ENCODE assay signal across 8 cellular contexts in the genomic region with DNA sequence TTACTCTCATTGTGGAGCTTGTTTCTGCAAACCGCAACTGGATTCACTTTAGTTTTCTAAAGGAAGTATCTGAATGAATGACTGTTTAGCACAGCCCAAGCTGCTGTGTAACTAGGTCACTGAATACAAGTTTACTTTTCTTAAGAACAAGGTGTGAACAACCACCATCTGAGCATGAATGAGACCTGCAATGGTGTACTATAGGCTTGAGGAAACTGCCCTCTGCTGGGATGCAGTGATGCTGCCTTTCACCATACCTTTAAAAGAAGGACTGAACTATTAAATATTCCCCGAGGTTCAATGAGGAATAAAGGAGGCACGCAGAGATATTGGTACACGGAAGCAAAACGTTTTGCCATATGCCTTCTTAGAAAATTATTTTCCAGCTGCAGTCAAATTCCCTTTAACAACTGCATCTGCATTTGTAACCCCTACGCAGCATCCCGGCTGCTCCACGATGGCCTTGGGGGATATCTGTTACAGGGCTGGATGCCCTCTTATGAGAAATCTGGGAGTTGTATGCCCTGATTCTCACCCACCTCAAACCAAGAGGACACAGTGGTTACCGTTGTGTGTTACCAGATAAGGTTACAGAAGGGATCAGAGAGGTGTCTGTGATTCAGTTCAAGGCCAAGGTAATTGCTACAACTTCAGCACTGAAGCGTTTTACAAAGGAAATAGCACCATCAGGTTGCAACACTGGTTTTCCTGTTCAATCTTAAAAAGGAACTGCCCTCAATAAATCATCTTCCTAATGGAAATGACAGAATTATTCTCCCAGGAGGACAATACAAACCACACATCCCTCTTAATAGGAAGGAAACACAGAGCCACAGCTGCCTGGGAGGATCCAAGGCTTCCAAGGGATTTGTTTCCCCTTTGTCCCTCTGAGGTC.
DNase-seq lines count a peak whose midpoint lies in the region; ATAC-seq, FAIRE-seq and TF ChIP-seq lines count a peak whose summit lies in the region.

No MANE protein-coding gene starts in this region.

- H4K91ac ChIP-seq in H1 (replicated peaks; ENCODE audit: insufficient read length, low read length), result no peak overlapping the region

- H3K4ac ChIP-seq in H1 (replicated peaks; ENCODE audit: insufficient read length, low read depth, low read length), result no peak overlapping the region

- CTCF ChIA-PET in H1 (lab: Charles Lee; ENCODE audit: partially characterized antibody) (interaction anchor here (0.7 to 2.1 kb wide), 8 partner anchors 8 to 223 kb away, joined by 3 to 11 read pairs (median 4); no protein-coding TSS in a partner anchor), HEK293T (lab: Yijun Ruan, JAX) (interaction anchor here (1.3 kb wide), 1 partner anchor 224 kb away, joined by 4 read pairs; no protein-coding TSS in a partner anchor)
- CTCF ChIA-PET in activated CD4-positive, alpha-beta T cell treated with anti-CD3 and anti-CD28 coated beads, Interleukin-2, amount 10 ng/mL, durations not matched to agents 7 days and 5 days (lab: Charles Lee), result interaction anchor here (1.2 kb wide), 1 partner anchor 224 kb away, joined by 3 read pairs; no protein-coding TSS in a partner anchor

- H3K4me3 Mint-ChIP-seq in nephron, result no peak overlapping the region
- H3K4me3 Mint-ChIP-seq in activated CD4-positive, alpha-beta T cell treated with anti-CD3 and anti-CD28 coated beads, Interleukin-2, amount 10 ng/mL, durations not matched to agents 7 days and 5 days, result no peak overlapping the region

- ATAC-seq in GM18861 (IDR thresholded peaks at IDR 0.05; ENCODE audit: unreplicated experiment), result no peak
- no peak for ATAC-seq in GM19324 (IDR thresholded peaks at IDR 0.05; ENCODE audit: low FRiP score, unreplicated experiment)

- POLR2A ChIA-PET in H1 (lab: Charles Lee; ENCODE audit: partially characterized antibody), result interaction anchor here (0.7 kb wide), 1 partner anchor 195 kb away, joined by 3 read pairs; no protein-coding TSS in a partner anchor
- POLR2A ChIA-PET in HEK293T (lab: Yijun Ruan, JAX), result no interaction called here
- POLR2A ChIA-PET in activated CD4-positive, alpha-beta T cell treated with anti-CD3 and anti-CD28 coated beads, Interleukin-2, amount 10 ng/mL, durations not matched to agents 7 days and 5 days (lab: Charles Lee), result no interaction called here

- H2AFZ ChIP-seq in H1 (ENCODE audit: low read length), result 0 out of 2 replicates have a peak overlapping the region, but pooled peaks have one; percentile 43

- H2BK15ac ChIP-seq in H1 (ENCODE audit: low read length), result no peak overlapping the region

- DNase-seq in GM03348 (ENCODE audit: low spot score) (peak; percentile 39), H1 (ENCODE audit: low read depth in 1 of 2, low spot score in 2 of 2) (peak in 1 of 2 experiments; percentile 5), HEK293T (ENCODE audit: extremely low spot score) (no peak)
- DNase-seq in activated CD4-positive, alpha-beta T cell treated with anti-CD3 and anti-CD28 coated beads, Interleukin-2, amount 10 ng/mL, durations not matched to agents 7 days and 5 days, result no peak

- no peak overlapping the region for H3K23ac ChIP-seq in H1 (ENCODE audit: insufficient read length)

- H3K27me3 Mint-ChIP-seq in nephron (ENCODE audit: low read depth), result no peaks in the 10 kb centered on the region
- H3K27me3 Mint-ChIP-seq in activated CD4-positive, alpha-beta T cell treated with anti-CD3 and anti-CD28 coated beads, Interleukin-2, amount 10 ng/mL, durations not matched to agents 7 days and 5 days, result peaks cover 4% of the 10 kb centered on the region

- H3K36me3 Mint-ChIP-seq in nephron (ENCODE audit: low read depth), result no peaks in the 10 kb centered on the region
- H3K36me3 Mint-ChIP-seq in activated CD4-positive, alpha-beta T cell treated with anti-CD3 and anti-CD28 coated beads, Interleukin-2, amount 10 ng/mL, durations not matched to agents 7 days and 5 days (ENCODE audit: low read depth), result no peaks in the 10 kb centered on the region

- no peak overlapping the region for H2BK12ac ChIP-seq in H1 (ENCODE audit: low read depth, low read length)

- no peak overlapping the region for H2AK5ac ChIP-seq in H1 (ENCODE audit: low read depth, low read length)

- no peak overlapping the region for H3K4me2 ChIP-seq in H1 (ENCODE audit: insufficient read depth in 1 of 2, low read depth in 2 of 2, low read length in 2 of 2)

- H3K27ac Mint-ChIP-seq in nephron, result peak overlapping the region; percentile 33 to 60 (median 54)
- H3K27ac Mint-ChIP-seq in activated CD4-positive, alpha-beta T cell treated with anti-CD3 and anti-CD28 coated beads, Interleukin-2, amount 10 ng/mL, durations not matched to agents 7 days and 5 days, result no peak overlapping the region

- no peak overlapping the region for H3K9ac ChIP-seq in H1 (replicated peaks in 1 of 4; ENCODE audit: extremely low read depth in 1 of 4, low read depth in 3 of 4, low read length in 3 of 4)

- 0 out of 7 replicates have a peak, but pooled peaks cover 0 to under 1% (median 0%) of the 10 kb centered on the region in 4 experiments for H3K4me1 ChIP-seq in H1 (replicated peaks in 1 of 4; ENCODE audit: control insufficient read depth in 3 of 4, insufficient read depth in 4 of 4, low read length in 3 of 4)

- H2BK20ac ChIP-seq in H1 (ENCODE audit: low read length), result no peak overlapping the region

- H3K23me2 ChIP-seq in H1 (ENCODE audit: low read depth, low read length), result no peaks in the 10 kb centered on the region

- H2BK120ac ChIP-seq in H1 (replicated peaks; ENCODE audit: low read depth, low read length), result no peak overlapping the region

- no peak overlapping the region for H3K4me3 ChIP-seq in H1 (ENCODE audit: extremely low read depth in 1 of 4, insufficient read depth in 2 of 4, low read depth in 3 of 4, low read length in 4 of 4)

- H4K20me1 ChIP-seq in H1 (replicated peaks in 1 of 2; ENCODE audit: control insufficient read depth in 1 of 2, insufficient read depth in 2 of 2, low read length in 2 of 2), result no peaks in the 10 kb centered on the region

- H3K56ac ChIP-seq in H1 (replicated peaks; ENCODE audit: insufficient read length, low read depth, low read length), result no peak overlapping the region

- no peak overlapping the region for H3K27ac ChIP-seq in H1 (ENCODE audit: low read depth, low read length)

- H3K27me3 ChIP-seq in H1 (replicated peaks in 1 of 4; ENCODE audit: control insufficient read depth in 3 of 4, extremely low read depth in 1 of 4, insufficient read depth in 3 of 4, low read length in 3 of 4), result peaks cover 0 to 1% (median 0%) of the 10 kb centered on the region in 4 experiments; a peak in 1 of 7 replicates

- TF ChIP-seq POLR2A in H1 (IDR thresholded peaks at IDR 0.05; ENCODE audit: control extremely low read depth in 1 of 2, low read depth in 2 of 2, low read length in 2 of 2), result no peak

- no peak overlapping the region for H2BK5ac ChIP-seq in H1 (ENCODE audit: low read depth, low read length)

- no peak overlapping the region for H4K8ac ChIP-seq in H1 (ENCODE audit: extremely low read depth, insufficient read depth, low read length)

- H4K5ac ChIP-seq in H1 (ENCODE audit: insufficient read length, low read depth, low read length), result no peak overlapping the region

- peak; percentile 73 for TF ChIP-seq RAD21 in H1 (IDR thresholded peaks at IDR 0.05 in 1 of 2, conservative IDR thresholded peaks at IDR 0.05 in 1 of 2; ENCODE audit: low read depth in 2 of 2, low read length in 2 of 2)

- H3K9me3 Mint-ChIP-seq in nephron, result no peaks in the 10 kb centered on the region
- H3K9me3 Mint-ChIP-seq in activated CD4-positive, alpha-beta T cell treated with anti-CD3 and anti-CD28 coated beads, Interleukin-2, amount 10 ng/mL, durations not matched to agents 7 days and 5 days, result no peaks in the 10 kb centered on the region

- no peak overlapping the region for H3K14ac ChIP-seq in H1 (ENCODE audit: insufficient read length)

- H3K9me3 ChIP-seq in H1 (ENCODE audit: insufficient read depth in 2 of 2, low read depth in 1 of 2, low read length in 1 of 2), result no peaks in the 10 kb centered on the region

- FAIRE-seq in H1 (lab: Jason Lieb, UNC), result peak; percentile 76

- H3K79me1 ChIP-seq in H1 (ENCODE audit: low read depth, low read length), result no peaks in the 10 kb centered on the region

- no peak overlapping the region for H3K18ac ChIP-seq in H1 (ENCODE audit: extremely low read depth, low read length)

- WGBS in H1 (ENCODE audit: extremely low coverage in 1 of 2, insufficient coverage in 1 of 2, insufficient read length in 1 of 2, insufficient replicate concordance in 2 of 2, low coverage in 1 of 2, low lambda C conversion rate in 2 of 2, missing lambda C conversion rate in 1 of 2), 2 experiments, result 77% methylated on average over 10 of the region's 10 CpGs; no CpG with 5 or more reads in 1 of the 2 experiments

- H3K4me1 Mint-ChIP-seq in nephron, result peaks cover 11% of the 10 kb centered on the region
- no peaks in the 10 kb centered on the region for H3K4me1 Mint-ChIP-seq in activated CD4-positive, alpha-beta T cell treated with anti-CD3 and anti-CD28 coated beads, Interleukin-2, amount 10 ng/mL, durations not matched to agents 7 days and 5 days

- H3K36me3 ChIP-seq in H1 (ENCODE audit: control insufficient read depth in 2 of 4, insufficient read depth in 4 of 4, low read length in 3 of 4), result no peaks in the 10 kb centered on the region

- no peaks in the 10 kb centered on the region for H3K79me2 ChIP-seq in H1 (ENCODE audit: control insufficient read depth in 1 of 2, insufficient read depth in 2 of 2, low read length in 2 of 2)

- peak; percentile 52 for TF ChIP-seq CTCF in LNCAP (IDR thresholded peaks at IDR 0.05)
- peak in 2 of 3 experiments; percentile 43 to 66; a peak in 2 of 4 replicates for TF ChIP-seq CTCF in H1 (IDR thresholded peaks at IDR 0.05; ENCODE audit: control extremely low read depth in 1 of 3, insufficient read depth in 1 of 3, low read depth in 1 of 3, low read length in 3 of 3)
- TF ChIP-seq CTCF in nephron (IDR thresholded peaks at IDR 0.05; ENCODE audit: unreplicated experiment in 3 of 3), result peak; percentile 54 to 62 (median 57)

- TF ChIP-seq EP300 in H1 (IDR thresholded peaks at IDR 0.05; ENCODE audit: borderline replicate concordance in 1 of 2, low read depth in 2 of 2, low read length in 2 of 2), result no peak

TF ChIP-seq in H1, 55 proteins besides CTCF, POLR2A, EP300 and RAD21:
- no peak for TF ChIP-seq HDAC2 (IDR thresholded peaks at IDR 0.05; ENCODE audit: borderline replicate concordance in 1 of 2, low read depth in 2 of 2, low read length in 2 of 2)
- no peak for TF ChIP-seq CBX8 (IDR thresholded peaks at IDR 0.05; ENCODE audit: borderline replicate concordance, low read depth, low read length)
- no peak for TF ChIP-seq TAF7 (optimal IDR thresholded peaks at IDR 0.05; ENCODE audit: borderline replicate concordance, low read depth, low read length)
- TF ChIP-seq POLR2AphosphoS5 (IDR thresholded peaks at IDR 0.05; ENCODE audit: low read depth, low read length), result no peak

TF ChIP-seq in HEK293T, 16 proteins besides CTCF, POLR2A, EP300 and RAD21 (continues in another document):
- TF ChIP-seq HDGF (IDR thresholded peaks at IDR 0.05; ENCODE audit: borderline replicate concordance) (no peak), L3MBTL2 (conservative IDR thresholded peaks at IDR 0.05) (no peak), ELF4 (IDR thresholded peaks at IDR 0.05) (no peak), BHLHE40 (IDR thresholded peaks at IDR 0.05; ENCODE audit: borderline replicate concordance) (no peak), TARDBP (IDR thresholded peaks at IDR 0.05) (no peak), CTBP1 (IDR thresholded peaks at IDR 0.05; ENCODE audit: borderline replicate concordance) (no peak), SUZ12 (IDR thresholded peaks at IDR 0.05) (no peak), LEF1 (IDR thresholded peaks at IDR 0.05; ENCODE audit: borderline replicate concordance) (no peak)
